ENCODE assay signal across 1 cellular context in the genomic region with DNA sequence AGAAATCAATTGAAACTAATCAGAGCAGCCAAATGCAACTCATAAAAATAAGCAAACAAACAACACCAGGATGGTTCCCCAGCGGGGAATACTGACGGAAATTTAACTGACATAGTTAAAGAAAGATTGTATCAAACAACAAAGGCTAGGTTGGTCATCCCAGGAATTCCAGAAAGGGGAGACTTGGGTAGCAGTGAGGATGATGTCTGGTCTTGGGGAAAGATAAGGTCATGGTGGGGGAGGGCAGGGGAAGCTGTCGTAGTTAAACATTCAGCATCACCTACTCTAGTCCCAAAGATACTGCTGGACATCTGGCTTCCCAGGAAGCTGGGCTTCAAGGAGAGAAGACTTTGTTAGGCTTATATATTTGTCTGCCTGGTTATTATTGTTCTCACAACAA.
TF ChIP-seq lines count a peak whose summit lies in the region.

No MANE protein-coding gene starts in this region.

TF ChIP-seq in GM23338, 12 proteins besides CTCF, POLR2A, EP300 and RAD21 (continued from another document):
- TF ChIP-seq, protein P1, sequence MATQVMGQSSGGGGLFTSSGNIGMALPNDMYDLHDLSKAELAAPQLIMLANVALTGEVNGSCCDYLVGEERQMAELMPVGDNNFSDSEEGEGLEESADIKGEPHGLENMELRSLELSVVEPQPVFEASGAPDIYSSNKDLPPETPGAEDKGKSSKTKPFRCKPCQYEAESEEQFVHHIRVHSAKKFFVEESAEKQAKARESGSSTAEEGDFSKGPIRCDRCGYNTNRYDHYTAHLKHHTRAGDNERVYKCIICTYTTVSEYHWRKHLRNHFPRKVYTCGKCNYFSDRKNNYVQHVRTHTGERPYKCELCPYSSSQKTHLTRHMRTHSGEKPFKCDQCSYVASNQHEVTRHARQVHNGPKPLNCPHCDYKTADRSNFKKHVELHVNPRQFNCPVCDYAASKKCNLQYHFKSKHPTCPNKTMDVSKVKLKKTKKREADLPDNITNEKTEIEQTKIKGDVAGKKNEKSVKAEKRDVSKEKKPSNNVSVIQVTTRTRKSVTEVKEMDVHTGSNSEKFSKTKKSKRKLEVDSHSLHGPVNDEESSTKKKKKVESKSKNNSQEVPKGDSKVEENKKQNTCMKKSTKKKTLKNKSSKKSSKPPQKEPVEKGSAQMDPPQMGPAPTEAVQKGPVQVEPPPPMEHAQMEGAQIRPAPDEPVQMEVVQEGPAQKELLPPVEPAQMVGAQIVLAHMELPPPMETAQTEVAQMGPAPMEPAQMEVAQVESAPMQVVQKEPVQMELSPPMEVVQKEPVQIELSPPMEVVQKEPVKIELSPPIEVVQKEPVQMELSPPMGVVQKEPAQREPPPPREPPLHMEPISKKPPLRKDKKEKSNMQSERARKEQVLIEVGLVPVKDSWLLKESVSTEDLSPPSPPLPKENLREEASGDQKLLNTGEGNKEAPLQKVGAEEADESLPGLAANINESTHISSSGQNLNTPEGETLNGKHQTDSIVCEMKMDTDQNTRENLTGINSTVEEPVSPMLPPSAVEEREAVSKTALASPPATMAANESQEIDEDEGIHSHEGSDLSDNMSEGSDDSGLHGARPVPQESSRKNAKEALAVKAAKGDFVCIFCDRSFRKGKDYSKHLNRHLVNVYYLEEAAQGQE (IDR thresholded peaks at IDR 0.05; ENCODE audit: unreplicated experiment): no peak
- no peak for TF ChIP-seq POLR2AphosphoS5 (IDR thresholded peaks at IDR 0.05; ENCODE audit: low read depth)
